ENCODE assay signal across 1 cellular context in genomic region chr5:181161534-181162175, GRCh38.
A peak's percentile ranks its signal among the peaks of the same experiment; 100 is the strongest.
TF ChIP-seq lines count a peak whose summit lies in the region.

No MANE protein-coding gene starts in this region.

TF ChIP-seq in K562, 482 proteins besides CTCF, POLR2A, EP300 and RAD21 (continues in another document):
- TF ChIP-seq TAF9B (IDR thresholded peaks at IDR 0.05; ENCODE audit: partially characterized antibody) (peak; percentile 32), SMARCA4 (IDR thresholded peaks at IDR 0.05) (0 out of 2 replicates have a peak, but pooled peaks have one; percentile 54), NCOR1 (IDR thresholded peaks at IDR 0.05) (peak; percentile 24; the same call in 1 of the 2 replicates), ZBTB17 (CRISPR knock-in tag; IDR thresholded peaks at IDR 0.05) (peak; percentile 7; the same call in 1 of the 2 replicates), NFIC (IDR thresholded peaks at IDR 0.05) (peak; percentile 92), FOXA1 (IDR thresholded peaks at IDR 0.05; ENCODE audit: borderline replicate concordance) (no peak), SUPT5H (IDR thresholded peaks at IDR 0.05) (no peak), EGR1 (conservative IDR thresholded peaks at IDR 0.05) (0 out of 2 replicates have a peak, but pooled peaks have one; percentile 4), DMBX1 (CRISPR knock-in tag; IDR thresholded peaks at IDR 0.05; ENCODE audit: borderline replicate concordance) (0 out of 2 replicates have a peak, but pooled peaks have one; percentile 11), SMARCE1 (IDR thresholded peaks at IDR 0.05) (0 out of 2 replicates have a peak, but pooled peaks have one; percentile 45), ATF1 (CRISPR knock-in tag; IDR thresholded peaks at IDR 0.05) (no peak), ATF1 (tag; IDR thresholded peaks at IDR 0.05) (peak; percentile 77), CBFA2T3 (IDR thresholded peaks at IDR 0.05) (peak; percentile 47), SP1 (CRISPR knock-in tag; IDR thresholded peaks at IDR 0.05) (peak; percentile 52; the same call in 1 of the 2 replicates), CREB1 (IDR thresholded peaks at IDR 0.05) (no peak), CREB1 (CRISPR knock-in tag; IDR thresholded peaks at IDR 0.05) (no peak), HNRNPK (IDR thresholded peaks at IDR 0.05; ENCODE audit: low read depth, low read length, poor library complexity, severe bottlenecking) (no peak), ZNF384 (IDR thresholded peaks at IDR 0.05; ENCODE audit: low read depth, low read length) (no peak), ZBTB33 (CRISPR knock-in tag; IDR thresholded peaks at IDR 0.05) (no peak), TRIM24 (IDR thresholded peaks at IDR 0.05) (0 out of 4 replicates have a peak, but pooled peaks of 1 of the 2 experiments have one; percentile 7), DPF2 (IDR thresholded peaks at IDR 0.05) (peak; percentile 76; the same call in 1 of the 2 replicates), ZNF639 (CRISPR knock-in tag; conservative IDR thresholded peaks at IDR 0.05 in 1 of 2, IDR thresholded peaks at IDR 0.05 in 1 of 2) (peak in 1 of 2 experiments; percentile 42; a peak in 2 of 4 replicates), ZNF395 (CRISPR knock-in tag; IDR thresholded peaks at IDR 0.05) (0 out of 2 replicates have a peak, but pooled peaks have one; percentile 49), SOX6 (IDR thresholded peaks at IDR 0.05) (peak; percentile 44; the same call in 1 of the 2 replicates), NR2C1 (IDR thresholded peaks at IDR 0.05) (no peak), NR2C1 (tag; IDR thresholded peaks at IDR 0.05) (peak; percentile 22; the same call in 1 of the 2 replicates), GABPB2 (CRISPR knock-in tag; conservative IDR thresholded peaks at IDR 0.05) (no peak), MYNN (IDR thresholded peaks at IDR 0.05) (0 out of 2 replicates have a peak, but pooled peaks have one; percentile 19), MYNN (CRISPR knock-in tag; IDR thresholded peaks at IDR 0.05) (no peak), EP400 (IDR thresholded peaks at IDR 0.05) (peak; percentile 33), CREB3L1 (IDR thresholded peaks at IDR 0.05; ENCODE audit: borderline replicate concordance, low read depth) (peak; percentile 63; the same call in 1 of the 2 replicates), NR2C2 (CRISPR knock-in tag; IDR thresholded peaks at IDR 0.05) (no peak), NR2C2 (tag; IDR thresholded peaks at IDR 0.05) (peak; percentile 59), ZNF316 (IDR thresholded peaks at IDR 0.05) (peak; percentile 81), CREB3 (tag; conservative IDR thresholded peaks at IDR 0.05; ENCODE audit: low read depth) (peak; percentile 56; the same call in 1 of the 2 replicates), ATF7 (IDR thresholded peaks at IDR 0.05) (0 out of 2 replicates have a peak, but pooled peaks have one; percentile 45), ZNF347 (CRISPR knock-in tag; IDR thresholded peaks at IDR 0.05; ENCODE audit: low read depth) (no peak), TFAP4 (CRISPR knock-in tag; IDR thresholded peaks at IDR 0.05; ENCODE audit: borderline replicate concordance) (peak; percentile 80), RCOR1 (IDR thresholded peaks at IDR 0.05; ENCODE audit: borderline replicate concordance in 1 of 2, low read depth in 2 of 2, low read length in 2 of 2) (peak in 1 of 2 experiments; percentile 29; a peak in 1 of 4 replicates), CBFB (CRISPR knock-in tag; IDR thresholded peaks at IDR 0.05) (0 out of 2 replicates have a peak, but pooled peaks have one; percentile 13), MTA1 (IDR thresholded peaks at IDR 0.05; ENCODE audit: borderline replicate concordance) (0 out of 2 replicates have a peak, but pooled peaks have one; percentile 21), ZNF707 (CRISPR knock-in tag; conservative IDR thresholded peaks at IDR 0.05) (no peak), ZKSCAN1 (IDR thresholded peaks at IDR 0.05; ENCODE audit: low read depth, low read length) (0 out of 2 replicates have a peak, but pooled peaks have one; percentile 5), MAFK (IDR thresholded peaks at IDR 0.05; ENCODE audit: low read length) (peak; percentile 46), ETS1 (conservative IDR thresholded peaks at IDR 0.05; ENCODE audit: control insufficient read depth, low read depth, low read length) (0 out of 2 replicates have a peak, but pooled peaks have one; percentile 20), PRDM10 (IDR thresholded peaks at IDR 0.05; ENCODE audit: partially characterized antibody) (peak; percentile 50), MAFG (tag; conservative IDR thresholded peaks at IDR 0.05) (peak; percentile 54), MAFF (IDR thresholded peaks at IDR 0.05; ENCODE audit: low read length) (peak; percentile 46; the same call in 1 of the 2 replicates), TRIM28 (IDR thresholded peaks at IDR 0.05) (peak; percentile 44; the same call in 1 of the 2 replicates), GATAD2A (IDR thresholded peaks at IDR 0.05) (0 out of 2 replicates have a peak, but pooled peaks have one; percentile 17), RBBP5 (IDR thresholded peaks at IDR 0.05; ENCODE audit: borderline replicate concordance, insufficient read depth, low read length, poor library complexity, severe bottlenecking) (peak; percentile 56), GATA2 (CRISPR knock-in tag; IDR thresholded peaks at IDR 0.05) (peak; percentile 14; the same call in 1 of the 2 replicates), NBN (IDR thresholded peaks at IDR 0.05; ENCODE audit: low read depth) (0 out of 2 replicates have a peak, but pooled peaks have one; percentile 57), ZFX (CRISPR knock-in tag; IDR thresholded peaks at IDR 0.05) (peak; percentile 39; the same call in 1 of the 2 replicates), THRA (IDR thresholded peaks at IDR 0.05) (peak; percentile 60; the same call in 1 of the 2 replicates), TCFL5 (CRISPR knock-in tag; conservative IDR thresholded peaks at IDR 0.05) (no peak), FOSL1 (tag; conservative IDR thresholded peaks at IDR 0.05) (0 out of 2 replicates have a peak, but pooled peaks have one; percentile 6), ZNF511 (CRISPR knock-in tag; IDR thresholded peaks at IDR 0.05) (no peak), NFRKB (IDR thresholded peaks at IDR 0.05; ENCODE audit: low read depth) (0 out of 2 replicates have a peak, but pooled peaks have one; percentile 50)
